Comparison of ENCODE assay signal across 14 cellular contexts in genomic region chr1:26158271-26159112, GRCh38. TPM values are rescaled to one million over a fixed set of nuclear protein-coding genes. Genes with fewer than 3 reads are reported as not detected.
DNase-seq lines count a peak whose midpoint lies in the region; ATAC-seq, FAIRE-seq and TF ChIP-seq lines count a peak whose summit lies in the region.
"Had no signal": no experiment of that assay in that cellular context is flagged by ENCODE, and none has a peak within 500 bp of the region (broad histone marks: within the 10 kb centered on the region; RNA-seq: fewer than 3 reads in every experiment).

Gene FAM110D (plus strand): TSS chr1:26159079. CDS start chr1:26161292, 2,213 bp downstream.

- H4K20me1 ChIP-seq in BLaER1: no peaks in the 10 kb centered on the region
- H4K20me1 ChIP-seq in hepatocyte (ENCODE audit: insufficient read depth, poor library complexity, severe bottlenecking): no peaks in the 10 kb centered on the region

- peak within 1 kb of the TSS; percentile 100 for H3K4me2 ChIP-seq in BLaER1
- H3K4me2 ChIP-seq in hepatocyte: peak within 1 kb of the TSS; percentile 24
- no peak within 1 kb of the TSS for H3K4me2 ChIP-seq in parathyroid adenoma (ENCODE audit: low read length)

- H3K4me1 ChIP-seq in BLaER1 (peaks cover 98% of the 10 kb centered on the region), NT2/D1 (ENCODE audit: insufficient read depth, insufficient read length) (peaks cover 49% of the 10 kb centered on the region), hepatocyte (ENCODE audit: insufficient read depth) (peaks cover 9% of the 10 kb centered on the region), parathyroid adenoma (no peaks in the 10 kb centered on the region)

- 76% methylated on average over 8 of the region's 8 CpGs for WGBS in hepatocyte (ENCODE audit: low lambda C conversion rate, missing lambda C conversion rate)

- no peaks in the 10 kb centered on the region for H3K9me2 ChIP-seq in hepatocyte (replicated peaks; ENCODE audit: insufficient read depth)

- H2AFZ ChIP-seq in hepatocyte (no peak within 1 kb of the TSS), parathyroid adenoma (no peak within 1 kb of the TSS)

- peak within 1 kb of the TSS; percentile 86 for H3K9ac ChIP-seq in BLaER1
- peak within 1 kb of the TSS; percentile 27 for H3K9ac ChIP-seq in NT2/D1 (ENCODE audit: insufficient read length, low read depth)
- H3K9ac ChIP-seq in parathyroid adenoma: no peak within 1 kb of the TSS

- TF ChIP-seq CTCF in hepatocyte (IDR thresholded peaks at IDR 0.05; ENCODE audit: poor library complexity) (no peak), parathyroid adenoma (IDR thresholded peaks at IDR 0.05) (no peak)

- peak within 1 kb of the TSS; percentile 88 for H3K27ac ChIP-seq in BLaER1
- H3K27ac ChIP-seq in hepatocyte: no peak within 1 kb of the TSS
- H3K27ac ChIP-seq in parathyroid adenoma: peak within 1 kb of the TSS; percentile 39
- H3K27ac ChIP-seq: neutrophil had no signal

- H3K9me3 ChIP-seq in BLaER1 (no peaks in the 10 kb centered on the region), NT2/D1 (ENCODE audit: insufficient read depth, low read length) (no peaks in the 10 kb centered on the region), hepatocyte (ENCODE audit: low read depth) (no peaks in the 10 kb centered on the region), parathyroid adenoma (ENCODE audit: control insufficient read depth, low read length) (no peaks in the 10 kb centered on the region)
- H3K9me3 ChIP-seq: neutrophil had no signal

- H3K4me3 ChIP-seq in BLaER1: peak within 1 kb of the TSS; percentile 69
- H3K4me3 ChIP-seq in NT2/D1 (ENCODE audit: insufficient read length, low read depth): no peak within 1 kb of the TSS
- H3K4me3 ChIP-seq in hepatocyte: no peak within 1 kb of the TSS
- H3K4me3 ChIP-seq in parathyroid adenoma (ENCODE audit: low read depth, low read length): peak within 1 kb of the TSS; percentile 29

- no peaks in the 10 kb centered on the region for H3K27me3 ChIP-seq in BLaER1
- peaks cover 98% of the 10 kb centered on the region for H3K27me3 ChIP-seq in NT2/D1 (ENCODE audit: insufficient read depth, insufficient read length)
- H3K27me3 ChIP-seq in hepatocyte: peaks cover 28% of the 10 kb centered on the region
- H3K27me3 ChIP-seq in parathyroid adenoma (ENCODE audit: control insufficient read depth, insufficient read depth, low read length): no peaks in the 10 kb centered on the region

- ATAC-seq in GM21526 (IDR thresholded peaks at IDR 0.05; ENCODE audit: low FRiP score, unreplicated experiment) (no peak), HG03196 (IDR thresholded peaks at IDR 0.05; ENCODE audit: unreplicated experiment) (no peak)
- ATAC-seq: activated CD4-positive, CD25-positive, alpha-beta regulatory T cell treated with anti-CD3 and anti-CD28 coated beads, Interleukin-2, amount 50 U/mL, for 24 hours had no signal

- DNase-seq in NT2/D1 (ENCODE audit: low read depth, low spot score) (no peak), hepatocyte (ENCODE audit: low spot score) (no peak), SKM-1 (lab: John Stamatoyannopoulos, UW; ENCODE audit: unreplicated experiment) (no peak), frontal cortex (ENCODE audit: low spot score in 2 of 2) (no peak)
- DNase-seq: DMS79 treated with DMSO at 0.1 percent for 48 hours, kidney glomerular epithelial cell, NCI-H2171 treated with DMSO at 0.1 percent for 48 hours had no signal

- FAIRE-seq in frontal cortex (lab: Jason Lieb, UNC): no peak
- FAIRE-seq: GM12891 had no signal

- H3K79me2 ChIP-seq in hepatocyte (no peaks in the 10 kb centered on the region), parathyroid adenoma (no peaks in the 10 kb centered on the region)

- H3K36me3 ChIP-seq in BLaER1: no peaks in the 10 kb centered on the region
- no peaks in the 10 kb centered on the region for H3K36me3 ChIP-seq in NT2/D1 (ENCODE audit: insufficient read depth, insufficient read length, low read length)
- H3K36me3 ChIP-seq in hepatocyte (replicated peaks; ENCODE audit: insufficient read depth, low read depth): no peaks in the 10 kb centered on the region
- H3K36me3 ChIP-seq in parathyroid adenoma (ENCODE audit: control insufficient read depth, insufficient read depth, low read length): no peaks in the 10 kb centered on the region
- H3K36me3 ChIP-seq: neutrophil had no signal

RNA-seq across cellular contexts. Expression of gene FAM110D, which starts in this region (rescaled TPM):
- total RNA-seq in hepatocyte: 0.10 and 0.16 TPM in 2 replicates
- polyA plus RNA-seq in hepatocyte: 0.40 and 0.44 TPM in 2 replicates
- total RNA-seq in frontal cortex: 0.82 TPM

Comparison
In these comparisons a context has a peak if more than half of its experiments do, and no peak if none do; other contexts are left out.
1. H3K4me3 ChIP-seq: peak in BLaER1 (single experiment) and parathyroid adenoma (single experiment); none in NT2/D1 (single experiment) and hepatocyte (single experiment).